In the genomic region with DNA sequence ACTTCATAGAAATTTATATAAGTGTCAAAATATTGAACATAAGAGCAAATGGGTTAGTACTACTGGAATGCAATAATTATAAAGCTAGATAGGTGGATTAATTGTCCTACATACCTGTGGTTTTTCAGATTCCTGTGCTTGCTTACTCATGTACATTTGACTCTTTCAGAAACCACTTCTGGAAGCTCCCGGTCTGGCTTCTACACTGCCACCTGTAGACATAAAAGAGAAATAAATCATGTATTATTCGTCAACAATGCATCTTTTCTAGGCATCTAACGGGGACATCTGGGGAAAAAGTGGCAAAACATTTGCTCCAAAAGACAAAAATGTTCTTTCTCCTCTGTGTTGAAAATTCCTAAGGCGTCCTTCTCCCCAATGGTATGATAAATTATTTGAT, we compare ENCODE assay signal across 9 cellular contexts.
DNase-seq lines count a peak whose midpoint lies in the region; ATAC-seq, FAIRE-seq and TF ChIP-seq lines count a peak whose summit lies in the region.
"Had no signal": no experiment of that assay in that cellular context is flagged by ENCODE, and none has a peak within 500 bp of the region (broad histone marks: within the 10 kb centered on the region; RNA-seq: fewer than 3 reads in every experiment).

No MANE protein-coding gene starts in this region.

- intact Hi-C loops in PC-9 (cut with micrococcal nuclease; ENCODE audit: unreplicated experiment), result loop anchor here (1.0 kb wide), 1 partner anchor 527 kb away; no protein-coding TSS in a partner anchor

- no peak for ATAC-seq in lung (ENCODE audit: insufficient read depth, low FRiP score)

- in situ Hi-C loops in GM23248 (cut with MboI), result loop anchor here (25.0 kb wide), 1 partner anchor 513 kb away; no protein-coding TSS in a partner anchor

- H4K20me1 ChIP-seq in GM23248 (ENCODE audit: insufficient read depth), result no peaks in the 10 kb centered on the region
- no peaks in the 10 kb centered on the region for H4K20me1 ChIP-seq in PC-9 (ENCODE audit: insufficient read depth)

- CTCF ChIA-PET in PC-9 (lab: Charles Lee), result no interaction called here

- DNase-seq in GM23248 (peak; percentile 80), PC-9 (peak; percentile 8 to 78), bronchial epithelial cell (ENCODE audit: low read depth) (peak; percentile 84), lung (ENCODE audit: low spot score) (no peak), ureter (ENCODE audit: low spot score) (no peak), COR-L47 (lab: John Stamatoyannopoulos, UW) (no peak), NCI-H1694 (lab: John Stamatoyannopoulos, UW) (no peak)

- H3K27me3 ChIP-seq in GM23248 (replicated peaks; ENCODE audit: insufficient read depth) (no peaks in the 10 kb centered on the region), PC-9 (ENCODE audit: insufficient read depth, low read depth) (no peaks in the 10 kb centered on the region), bronchial epithelial cell (ENCODE audit: control insufficient read depth, insufficient read depth, low read length) (no peaks in the 10 kb centered on the region), lung (ENCODE audit: control insufficient read depth, insufficient read depth) (no peaks in the 10 kb centered on the region)

- no peaks in the 10 kb centered on the region for H3K9me2 ChIP-seq in GM23248 (ENCODE audit: insufficient read depth)
- H3K9me2 ChIP-seq in PC-9 (ENCODE audit: insufficient read depth), result no peaks in the 10 kb centered on the region

- FAIRE-seq in bronchial epithelial cell (lab: Jason Lieb, UNC), result no peak
- FAIRE-seq: TTC549 had no signal

- TSS peak; percentile 19 for BruUV-seq in PC-9 (replicated peaks; lab: Mats Ljungman, UMichigan)

- POLR2A ChIA-PET in PC-9 (lab: Charles Lee; ENCODE audit: unreplicated experiment), result interaction anchor here (0.6 to 0.7 kb wide), 3 partner anchors 269 to 526 kb away, joined by 3 to 13 read pairs (median 4); no protein-coding TSS in a partner anchor

- H3K9ac ChIP-seq in GM23248, result peak overlapping the region; percentile 66

- H3F3A ChIP-seq in GM23248 (ENCODE audit: insufficient read depth) (peaks cover 15% of the 10 kb centered on the region; the same call in 1 of the 2 replicates), PC-9 (ENCODE audit: insufficient read depth, low read depth) (peaks cover 4% of the 10 kb centered on the region)

- H3K4me1 ChIP-seq in GM23248 (ENCODE audit: insufficient read depth), result peaks cover 16% of the 10 kb centered on the region
- peaks cover 31% of the 10 kb centered on the region; the same call in 1 of the 2 replicates for H3K4me1 ChIP-seq in PC-9 (replicated peaks; ENCODE audit: insufficient read depth)
- H3K4me1 ChIP-seq in lung (ENCODE audit: control insufficient read depth in 2 of 2, insufficient read depth in 2 of 2, low read length in 2 of 2), result no peaks in the 10 kb centered on the region

- H2AFZ ChIP-seq in GM23248 (0 out of 2 replicates have a peak overlapping the region, but pooled peaks have one; percentile 79), PC-9 (no peak overlapping the region)

- H3K9me3 ChIP-seq in GM23248 (ENCODE audit: low read depth), result no peaks in the 10 kb centered on the region
- H3K9me3 ChIP-seq in PC-9 (ENCODE audit: insufficient read depth, low read depth), result no peaks in the 10 kb centered on the region
- H3K9me3 ChIP-seq in lung (ENCODE audit: control insufficient read depth in 2 of 2, insufficient read depth in 1 of 2, low read length in 1 of 2), result no peaks in the 10 kb centered on the region

- H3K27ac ChIP-seq in C4-2B (no peak overlapping the region), GM23248 (no peak overlapping the region), PC-9 (peak overlapping the region; percentile 92), lung (ENCODE audit: low read depth in 1 of 2, low read length in 1 of 2) (no peak overlapping the region)

- TF ChIP-seq CTCF in C4-2B (conservative IDR thresholded peaks at IDR 0.05) (peak; percentile 64), PC-9 (conservative IDR thresholded peaks at IDR 0.05) (no peak; the same call in 1 of the 2 replicates), bronchial epithelial cell (IDR thresholded peaks at IDR 0.05; ENCODE audit: insufficient read depth, low read length, severe bottlenecking) (peak; percentile 23), lung (IDR thresholded peaks at IDR 0.05; ENCODE audit: control extremely low read depth, extremely low read depth) (peak; percentile 14)

- 0% methylated on average over 4 of the region's 4 CpGs for WGBS in GM23248 (ENCODE audit: low coverage in 1 of 2, low lambda C conversion rate in 2 of 2, missing lambda C conversion rate in 2 of 2), 2 experiments
- 7 to 22% methylated on average over 4 of the region's 4 CpGs for WGBS in lung, 2 donors

- peaks cover 7% of the 10 kb centered on the region; the same call in 1 of the 2 replicates for H3K36me3 ChIP-seq in GM23248 (ENCODE audit: low read depth)
- H3K36me3 ChIP-seq in PC-9 (ENCODE audit: low read depth), result 0 out of 2 replicates have a peak, but pooled peaks cover 10% of the 10 kb centered on the region
- peaks cover 5% of the 10 kb centered on the region for H3K36me3 ChIP-seq in bronchial epithelial cell (ENCODE audit: control insufficient read depth, insufficient read depth, low read length)
- no peaks in the 10 kb centered on the region for H3K36me3 ChIP-seq in lung (ENCODE audit: control insufficient read depth in 2 of 2, insufficient read depth in 2 of 2, low read length in 2 of 2)

- peak overlapping the region; percentile 90 for H3K4me2 ChIP-seq in GM23248 (ENCODE audit: unreplicated experiment)
- H3K4me2 ChIP-seq in PC-9, result peak overlapping the region; percentile 72

- peak overlapping the region; percentile 94 for H3K4me3 ChIP-seq in GM23248
- H3K4me3 ChIP-seq in PC-9, result peak overlapping the region; percentile 69
- H3K4me3 ChIP-seq in bronchial epithelial cell (ENCODE audit: low read depth, low read length), result peak overlapping the region; percentile 73
- no peak overlapping the region for H3K4me3 ChIP-seq in lung

- H3K79me2 ChIP-seq in GM23248 (ENCODE audit: insufficient read depth), result peaks cover 28% of the 10 kb centered on the region
- peaks cover 61% of the 10 kb centered on the region for H3K79me2 ChIP-seq in PC-9 (ENCODE audit: low read depth)

Comparison
In these comparisons a context has a peak if more than half of its experiments do, and no peak if none do; other contexts are left out.
1. DNase-seq: peak in GM23248 (single experiment), PC-9 (2 of 2) and bronchial epithelial cell (single experiment); none in lung (single experiment), ureter (single experiment), COR-L47 (single experiment) and NCI-H1694 (single experiment).